8 cellular contexts compared by ENCODE assay signal in genomic region chr5:172697123-172698121, GRCh38. TPM values are rescaled to one million over a fixed set of nuclear protein-coding genes. Genes with fewer than 3 reads are reported as not detected.
A peak's percentile ranks its signal among the peaks of the same experiment; 100 is the strongest.
DNase-seq lines count a peak whose midpoint lies in the region; ATAC-seq, FAIRE-seq and TF ChIP-seq lines count a peak whose summit lies in the region.

No MANE protein-coding gene starts in this region.

- peak; percentile 86 for ATAC-seq in GM19351 (IDR thresholded peaks at IDR 0.05; ENCODE audit: unreplicated experiment)

- H3K79me1 ChIP-seq in H1 (ENCODE audit: low read depth, low read length) (no peaks in the 10 kb centered on the region), mesendoderm (ENCODE audit: low read length) (no peaks in the 10 kb centered on the region)

- H3K4me2 ChIP-seq in H1 (ENCODE audit: insufficient read depth in 1 of 2, low read depth in 2 of 2, low read length in 2 of 2): peak overlapping the region; percentile 25 to 72
- H3K4me2 ChIP-seq in mesendoderm (ENCODE audit: low read length): peak overlapping the region; percentile 30

- 0 out of 7 replicates have a peak overlapping the region, but pooled peaks of 1 of the 4 experiments have one; percentile 38 for H3K9ac ChIP-seq in H1 (replicated peaks in 1 of 4; ENCODE audit: extremely low read depth in 1 of 4, low read depth in 3 of 4, low read length in 3 of 4)
- H3K9ac ChIP-seq in mesendoderm (ENCODE audit: low read length): peak overlapping the region; percentile 46

- no peak for TF ChIP-seq POLR2A in H1 (IDR thresholded peaks at IDR 0.05; ENCODE audit: control extremely low read depth in 1 of 2, low read depth in 2 of 2, low read length in 2 of 2)

- H2BK120ac ChIP-seq in H1 (replicated peaks; ENCODE audit: low read depth, low read length) (no peak overlapping the region), mesendoderm (ENCODE audit: low read depth, low read length) (no peak overlapping the region)

- peak overlapping the region; percentile 36 for H4K91ac ChIP-seq in H1 (replicated peaks; ENCODE audit: insufficient read length, low read length)

- TF ChIP-seq EP300 in H1 (IDR thresholded peaks at IDR 0.05; ENCODE audit: borderline replicate concordance in 1 of 2, low read depth in 2 of 2, low read length in 2 of 2): no peak

- no peak for FAIRE-seq in H1 (lab: Jason Lieb, UNC)

- no peak overlapping the region for H3K56ac ChIP-seq in H1 (replicated peaks; ENCODE audit: insufficient read length, low read depth, low read length)
- peak overlapping the region; percentile 80 for H3K56ac ChIP-seq in mesendoderm (ENCODE audit: low read length)

- WGBS in H1 (ENCODE audit: extremely low coverage in 1 of 2, insufficient coverage in 1 of 2, insufficient read length in 1 of 2, insufficient replicate concordance in 2 of 2, low coverage in 1 of 2, low lambda C conversion rate in 2 of 2, missing lambda C conversion rate in 1 of 2), 2 experiments: 31% methylated on average over 36 of the region's 36 CpGs; no CpG with 5 or more reads in 1 of the 2 experiments
- WGBS in mesendoderm (ENCODE audit: extremely low coverage, insufficient coverage, low lambda C conversion rate): no CpG with 5 or more reads among the region's 36 CpGs

- peak; percentile 94 for TF ChIP-seq CTCF in C4-2B (conservative IDR thresholded peaks at IDR 0.05)
- TF ChIP-seq CTCF in HL-60 (IDR thresholded peaks at IDR 0.05; ENCODE audit: insufficient read depth, low read length): peak; percentile 66
- TF ChIP-seq CTCF in H1 (IDR thresholded peaks at IDR 0.05; ENCODE audit: control extremely low read depth in 1 of 3, insufficient read depth in 1 of 3, low read depth in 1 of 3, low read length in 3 of 3): peak; percentile 75 to 94 (median 91)

- POLR2A ChIA-PET in H1 (lab: Charles Lee; ENCODE audit: partially characterized antibody): no interaction called here

- peak overlapping the region; percentile 1; the same call in 1 of the 2 replicates for H2BK12ac ChIP-seq in H1 (ENCODE audit: low read depth, low read length)

- no peaks in the 10 kb centered on the region for H3K9me3 ChIP-seq in H1 (ENCODE audit: insufficient read depth in 2 of 2, low read depth in 1 of 2, low read length in 1 of 2)

- 0 out of 2 replicates have a peak overlapping the region, but pooled peaks have one; percentile 40 for H2BK20ac ChIP-seq in H1 (ENCODE audit: low read length)

- peak; percentile 61 to 74 for DNase-seq in HL-60 (ENCODE audit: low read depth in 1 of 2, low spot score in 1 of 2)
- DNase-seq in NK-92 (lab: John Stamatoyannopoulos, UW; ENCODE audit: unreplicated experiment): peak; percentile 11
- DNase-seq in activated CD8-positive, alpha-beta memory T cell treated with anti-CD3 and anti-CD28 coated beads for 4 hours (ENCODE audit: low read depth in 2 of 2): peak; percentile 68 to 72
- peak in 1 of 2 experiments; percentile 91 for DNase-seq in H1 (ENCODE audit: low read depth in 1 of 2, low spot score in 2 of 2)
- DNase-seq in mesendoderm: peak; percentile 90
- DNase-seq in stimulated activated CD8-positive, alpha-beta memory T cell treated with anti-CD3 and anti-CD28 coated beads, Interleukin-12 subunit alpha, Interleukin-12 subunit beta, amount 100 ng/mL, for 4 hours (ENCODE audit: low read depth): peak; percentile 69

- H3K4ac ChIP-seq in H1 (replicated peaks; ENCODE audit: insufficient read length, low read depth, low read length) (no peak overlapping the region), mesendoderm (ENCODE audit: low read depth, low read length) (no peak overlapping the region)

- H4K5ac ChIP-seq in H1 (ENCODE audit: insufficient read length, low read depth, low read length) (peak overlapping the region; percentile 13), mesendoderm (ENCODE audit: low read length) (no peak overlapping the region)

- no peak overlapping the region for H2BK5ac ChIP-seq in H1 (ENCODE audit: low read depth, low read length)
- H2BK5ac ChIP-seq in mesendoderm (ENCODE audit: low read length): no peak overlapping the region

- H3K27me3 ChIP-seq in HL-60 (ENCODE audit: insufficient read depth, poor library complexity, severe bottlenecking) (peaks cover 6% of the 10 kb centered on the region), H1 (replicated peaks in 1 of 4; ENCODE audit: control insufficient read depth in 3 of 4, extremely low read depth in 1 of 4, insufficient read depth in 3 of 4, low read length in 3 of 4) (peaks cover 0 to 11% (median 1%) of the 10 kb centered on the region in 4 experiments; a peak in 4 of 7 replicates), mesendoderm (ENCODE audit: insufficient read depth, low read length, poor library complexity) (no peaks in the 10 kb centered on the region)

- H3K23me2 ChIP-seq in H1 (ENCODE audit: low read depth, low read length): peaks cover 4% of the 10 kb centered on the region; the same call in 1 of the 2 replicates

- CTCF ChIA-PET in H1 (lab: Charles Lee; ENCODE audit: partially characterized antibody): interaction anchor here (0.7 to 11.9 kb wide), 40 partner anchors 8 to 690 kb away, joined by 3 to 176 read pairs (median 4); no protein-coding TSS in a partner anchor

- peak overlapping the region; percentile 66 for H2AFZ ChIP-seq in H1 (ENCODE audit: low read length)

- H4K8ac ChIP-seq in H1 (ENCODE audit: extremely low read depth, insufficient read depth, low read length) (no peak overlapping the region; the same call in 1 of the 2 replicates), mesendoderm (ENCODE audit: low read depth, low read length) (no peak overlapping the region)

- H3K27ac ChIP-seq in C4-2B (peak overlapping the region; percentile 48), HL-60 (replicated peaks) (no peak overlapping the region), H1 (ENCODE audit: low read depth, low read length) (no peak overlapping the region), mesendoderm (ENCODE audit: low read depth, low read length) (no peak overlapping the region)

- H3K36me3 ChIP-seq in H1 (ENCODE audit: control insufficient read depth in 2 of 4, insufficient read depth in 4 of 4, low read length in 3 of 4): no peaks in the 10 kb centered on the region
- H3K36me3 ChIP-seq in mesendoderm (ENCODE audit: control insufficient read depth, insufficient read depth, low read length): no peaks in the 10 kb centered on the region

- H3K4me3 ChIP-seq in HL-60 (replicated peaks; ENCODE audit: insufficient read depth, low read length) (peak overlapping the region; percentile 40), H1 (ENCODE audit: extremely low read depth in 1 of 4, insufficient read depth in 2 of 4, low read depth in 3 of 4, low read length in 4 of 4) (peak overlapping the region in 3 of 4 experiments; percentile 19 to 50 (median 35); a peak in 4 of 8 replicates), mesendoderm (ENCODE audit: low read length) (no peak overlapping the region)

- H2AK5ac ChIP-seq in H1 (ENCODE audit: low read depth, low read length) (no peak overlapping the region), mesendoderm (ENCODE audit: low read length) (no peak overlapping the region)

- no peak overlapping the region for H3K23ac ChIP-seq in H1 (ENCODE audit: insufficient read length)
- no peak overlapping the region for H3K23ac ChIP-seq in mesendoderm (ENCODE audit: low read length)

- no peaks in the 10 kb centered on the region for H3K79me2 ChIP-seq in H1 (ENCODE audit: control insufficient read depth in 1 of 2, insufficient read depth in 2 of 2, low read length in 2 of 2)
- H3K79me2 ChIP-seq in mesendoderm (ENCODE audit: control insufficient read depth, insufficient read depth, low read length): no peaks in the 10 kb centered on the region

- peaks cover 7 to 25% (median 15%) of the 10 kb centered on the region in 4 experiments for H3K4me1 ChIP-seq in H1 (replicated peaks in 1 of 4; ENCODE audit: control insufficient read depth in 3 of 4, insufficient read depth in 4 of 4, low read length in 3 of 4)
- peaks cover 4% of the 10 kb centered on the region for H3K4me1 ChIP-seq in mesendoderm (ENCODE audit: control insufficient read depth, low read depth, low read length)

- H3K14ac ChIP-seq in H1 (ENCODE audit: insufficient read length): no peak overlapping the region

- no peaks in the 10 kb centered on the region for H4K20me1 ChIP-seq in H1 (replicated peaks in 1 of 2; ENCODE audit: control insufficient read depth in 1 of 2, insufficient read depth in 2 of 2, low read length in 2 of 2)

- H3K18ac ChIP-seq in H1 (ENCODE audit: extremely low read depth, low read length) (peak overlapping the region; percentile 85), mesendoderm (ENCODE audit: low read length) (no peak overlapping the region)

- TF ChIP-seq RAD21 in H1 (IDR thresholded peaks at IDR 0.05 in 1 of 2, conservative IDR thresholded peaks at IDR 0.05 in 1 of 2; ENCODE audit: low read depth in 2 of 2, low read length in 2 of 2): peak; percentile 96 to 98

- 0 out of 2 replicates have a peak overlapping the region, but pooled peaks have one; percentile 88 for H2BK15ac ChIP-seq in H1 (ENCODE audit: low read length)
- no peak overlapping the region for H2BK15ac ChIP-seq in mesendoderm (replicated peaks; ENCODE audit: low read depth)

TF ChIP-seq in H1, 55 proteins besides CTCF, POLR2A, EP300 and RAD21 (continues in another document):
- TF ChIP-seq SIRT6 (IDR thresholded peaks at IDR 0.05; ENCODE audit: low read length) (no peak), BACH1 (IDR thresholded peaks at IDR 0.05; ENCODE audit: low read length) (no peak)

RNA-seq across cellular contexts. Expression of gene NEURL1B, which starts 56.4 kb away (rescaled TPM):
- total RNA-seq in H1 (2021; fragmentation: NEBNext Ultra II Directional; extraction: Animal tissue kit (Norgen Biotek cat#: 25700)): 5.7 and 6.1 TPM in 2 replicates
- polyA plus RNA-seq in H1 (2011; rRNA removed): 3.3 and 5.4 TPM in 2 replicates
- 4.8 TPM for polyA plus RNA-seq in H1 (2011; cell fraction: cytosol; rRNA removed)
- polyA plus RNA-seq in H1 (2011; cell fraction: nucleus; rRNA removed): 15.7 TPM
- 4.5 to 5.3 TPM (median 4.5 TPM) in 4 replicates for polyA plus RNA-seq in H1 (2012, experiment 1 of 2)
- polyA plus RNA-seq in H1 (2012, experiment 2 of 2): 4.2 TPM
- 2.9 TPM for polyA plus RNA-seq in H1 (2013, experiment 1 of 2)
- 2.8 TPM for polyA plus RNA-seq in H1 (2013, experiment 2 of 2)
- 3.9 and 4.0 TPM in 2 replicates for polyA minus RNA-seq in H1 (2011; rRNA and poly(A)+ RNA removed)
- 5.5 TPM for polyA minus RNA-seq in H1 (2011; cell fraction: cytosol; rRNA and poly(A)+ RNA removed)
- 4.4 TPM for polyA minus RNA-seq in H1 (2011; cell fraction: nucleus; rRNA and poly(A)+ RNA removed)
- 4.4 TPM for polyA plus RNA-seq in mesendoderm (2013, experiment 1 of 2)
- polyA plus RNA-seq in mesendoderm (2013, experiment 2 of 2): 4.5 TPM
